ENCODE assay signal across 10 cellular contexts in the genomic region with DNA sequence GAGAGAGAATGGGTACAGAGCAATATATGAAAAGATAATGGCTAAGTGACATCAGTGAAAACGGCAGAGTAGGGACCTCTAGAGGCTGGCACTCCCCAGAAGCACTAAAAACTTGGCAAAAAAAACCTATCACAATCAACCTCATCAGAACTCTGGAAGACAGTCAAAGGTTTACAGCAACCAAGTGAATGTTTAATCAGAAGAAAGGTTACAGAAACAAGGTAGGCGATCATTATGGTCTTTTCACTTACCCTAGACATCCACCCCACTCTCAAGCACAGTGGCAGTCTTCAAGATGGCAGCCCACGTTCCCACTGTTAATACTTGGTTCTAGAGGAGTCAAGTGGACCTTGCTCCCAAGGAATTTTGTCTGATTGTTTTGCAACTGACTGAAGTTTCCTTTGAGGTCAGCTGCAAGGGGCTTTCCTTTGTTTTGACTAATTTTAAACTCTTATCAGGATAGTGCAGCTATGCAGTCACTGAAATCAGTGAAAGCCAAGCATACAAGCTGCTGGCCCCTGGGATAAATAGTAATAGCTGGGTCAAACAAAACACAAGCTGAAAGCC. TPM values are rescaled to one million over a fixed set of nuclear protein-coding genes. Genes with fewer than 3 reads are reported as not detected.
DNase-seq lines count a peak whose midpoint lies in the region; ATAC-seq lines count a peak whose summit lies in the region.
"Had no signal": no experiment of that assay in that cellular context is flagged by ENCODE, and none has a peak within 500 bp of the region (broad histone marks: within the 10 kb centered on the region; RNA-seq: fewer than 3 reads in every experiment).

No MANE protein-coding gene starts in this region.

- peak; percentile 70 for ATAC-seq in HG02759 (IDR thresholded peaks at IDR 0.05; ENCODE audit: unreplicated experiment)
- ATAC-seq in activated CD8-positive, alpha-beta T cell treated with anti-CD3 and anti-CD28 coated beads, Interleukin-2, amount 10 ng/mL, durations not matched to agents 7 days and 5 days, result no peak

- CTCF ChIA-PET in activated CD8-positive, alpha-beta T cell treated with anti-CD3 and anti-CD28 coated beads, Interleukin-2, amount 10 ng/mL, durations not matched to agents 7 days and 5 days (lab: Charles Lee), result no interaction called here

- H3K4me3 Mint-ChIP-seq in activated naive CD4-positive, alpha-beta T cell treated with anti-CD3 and anti-CD28 coated beads, Interleukin-2, amount 50 U/mL, for 24 hours, result no peak overlapping the region
- peak overlapping the region; percentile 64 for H3K4me3 Mint-ChIP-seq in activated CD8-positive, alpha-beta T cell treated with anti-CD3 and anti-CD28 coated beads, Interleukin-2, amount 10 ng/mL, durations not matched to agents 7 days and 5 days
- H3K4me3 Mint-ChIP-seq: nephron had no signal

- no peaks in the 10 kb centered on the region for H3K27me3 Mint-ChIP-seq in activated naive CD4-positive, alpha-beta T cell treated with anti-CD3 and anti-CD28 coated beads, Interleukin-2, amount 50 U/mL, for 24 hours
- no peaks in the 10 kb centered on the region for H3K27me3 Mint-ChIP-seq in activated CD8-positive, alpha-beta T cell treated with anti-CD3 and anti-CD28 coated beads, Interleukin-2, amount 10 ng/mL, durations not matched to agents 7 days and 5 days (ENCODE audit: low read depth)

- in situ Hi-C loops in KBM-7 (cut with MboI; ENCODE audit: low pct_unique_long_range_greater_than_20kb, low sequenced_read_pairs), result no loop called here

- no peak for DNase-seq in activated naive CD4-positive, alpha-beta T cell (lab: John Stamatoyannopoulos, UW)
- DNase-seq in activated CD8-positive, alpha-beta T cell treated with anti-CD3 and anti-CD28 coated beads, Interleukin-2, amount 10 ng/mL, durations not matched to agents 7 days and 5 days, result no peak
- peak; percentile 38 for DNase-seq in renal cortical epithelial cell (ENCODE audit: low read depth)
- DNase-seq in KBM-7, result no peak
- no peak for DNase-seq in HuH-7 (ENCODE audit: low spot score)
- no peak for DNase-seq in NCI-H1694 treated with DMSO at 0.1 percent for 48 hours (lab: John Stamatoyannopoulos, UW)
- DNase-seq: SHP77 treated with DMSO at 0.1 percent for 48 hours had no signal

- H3K27ac Mint-ChIP-seq in activated naive CD4-positive, alpha-beta T cell treated with anti-CD3 and anti-CD28 coated beads, Interleukin-2, amount 50 U/mL, for 24 hours, result peak overlapping the region; percentile 79
- no peak overlapping the region for H3K27ac Mint-ChIP-seq in activated CD8-positive, alpha-beta T cell treated with anti-CD3 and anti-CD28 coated beads, Interleukin-2, amount 10 ng/mL, durations not matched to agents 7 days and 5 days

- POLR2A ChIA-PET in activated CD8-positive, alpha-beta T cell treated with anti-CD3 and anti-CD28 coated beads, Interleukin-2, amount 10 ng/mL, durations not matched to agents 7 days and 5 days (lab: Charles Lee), result no interaction called here

- H3K36me3 Mint-ChIP-seq in activated naive CD4-positive, alpha-beta T cell treated with anti-CD3 and anti-CD28 coated beads, Interleukin-2, amount 50 U/mL, for 24 hours, result peaks cover 8% of the 10 kb centered on the region
- peaks cover 32% of the 10 kb centered on the region for H3K36me3 Mint-ChIP-seq in activated CD8-positive, alpha-beta T cell treated with anti-CD3 and anti-CD28 coated beads, Interleukin-2, amount 10 ng/mL, durations not matched to agents 7 days and 5 days (ENCODE audit: low read depth)

- peaks cover 66% of the 10 kb centered on the region for H3K4me1 Mint-ChIP-seq in activated naive CD4-positive, alpha-beta T cell treated with anti-CD3 and anti-CD28 coated beads, Interleukin-2, amount 50 U/mL, for 24 hours
- H3K4me1 Mint-ChIP-seq in activated CD8-positive, alpha-beta T cell treated with anti-CD3 and anti-CD28 coated beads, Interleukin-2, amount 10 ng/mL, durations not matched to agents 7 days and 5 days (ENCODE audit: low read depth), result peaks cover 57% of the 10 kb centered on the region

- H3K9me3 Mint-ChIP-seq in activated naive CD4-positive, alpha-beta T cell treated with anti-CD3 and anti-CD28 coated beads, Interleukin-2, amount 50 U/mL, for 24 hours, result peaks cover 4% of the 10 kb centered on the region
- peaks cover 4% of the 10 kb centered on the region for H3K9me3 Mint-ChIP-seq in activated CD8-positive, alpha-beta T cell treated with anti-CD3 and anti-CD28 coated beads, Interleukin-2, amount 10 ng/mL, durations not matched to agents 7 days and 5 days (ENCODE audit: insufficient read depth)

RNA-seq across cellular contexts. Expression of a gene that starts 7.2 kb away (rescaled TPM):
- total RNA-seq in activated CD8-positive, alpha-beta T cell treated with anti-CD3 and anti-CD28 coated beads, Interleukin-2, amount 10 ng/mL, durations not matched to agents 7 days and 5 days, result 10 to 100 TPM; 20.1 to 21.7 TPM
- total RNA-seq in renal cortical epithelial cell, result 29.2 and 55.7 TPM in 2 replicates
